In the genomic region with DNA sequence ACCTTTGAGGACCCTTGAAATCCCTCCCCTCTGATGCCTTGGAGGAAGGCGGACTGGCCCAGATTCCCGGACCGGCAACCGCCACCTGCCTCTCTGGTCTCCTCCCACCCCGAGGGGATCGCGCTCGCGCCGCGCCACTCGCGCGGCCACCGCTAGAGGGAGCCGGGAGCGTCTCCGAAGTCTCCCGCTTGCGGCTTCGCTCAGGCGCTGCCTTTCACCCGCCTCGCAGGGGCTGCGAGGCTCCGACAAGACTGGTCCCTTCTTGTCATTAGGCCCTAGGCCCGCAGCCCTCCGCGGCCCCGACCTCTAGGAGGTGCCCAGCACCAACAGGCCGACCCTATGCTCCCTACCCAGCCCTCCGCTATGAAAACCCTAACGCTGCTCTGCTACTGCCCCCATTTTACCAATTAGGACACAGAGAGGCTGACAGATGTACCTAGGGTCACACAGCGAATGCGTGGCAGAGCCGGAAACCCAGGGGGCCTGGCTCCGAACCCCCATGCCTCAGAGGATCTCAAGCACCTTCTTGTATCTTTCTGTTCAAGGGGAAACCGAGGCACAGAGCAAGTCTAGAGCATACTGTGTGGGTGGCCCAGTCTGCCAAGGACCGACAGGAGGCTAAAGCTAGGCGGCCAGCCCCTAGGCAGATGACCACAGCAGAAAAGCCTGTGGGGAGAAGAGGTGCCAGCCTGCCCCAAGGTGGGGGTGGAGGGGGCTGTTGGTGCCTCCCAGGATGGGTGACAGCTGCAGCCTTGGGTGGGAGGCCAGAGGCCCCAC, we compare ENCODE assay signal across 8 cellular contexts.
DNase-seq lines count a peak whose midpoint lies in the region; ATAC-seq and TF ChIP-seq lines count a peak whose summit lies in the region.

No MANE protein-coding gene starts in this region.

- ATAC-seq in GM19452 (IDR thresholded peaks at IDR 0.05; ENCODE audit: unreplicated experiment) = peak; percentile 61
- ATAC-seq in GM18861 (IDR thresholded peaks at IDR 0.05; ENCODE audit: unreplicated experiment) = no peak

- TF ChIP-seq CTCF in AG09319 (IDR thresholded peaks at IDR 0.05; ENCODE audit: low read depth, low read length) (peak; percentile 95), cardiac fibroblast (IDR thresholded peaks at IDR 0.05; ENCODE audit: low read depth, low read length) (peak; percentile 93)

- peak overlapping the region; percentile 11 to 30 for H3K4me3 ChIP-seq in cardiac fibroblast (replicated peaks in 1 of 2; ENCODE audit: low read depth in 2 of 2, low read length in 2 of 2)

- peak; percentile 7 for DNase-seq in AG09319 (ENCODE audit: extremely low read depth, low read depth)
- DNase-seq in NCI-H2171 treated with DMSO at 0.1 percent for 48 hours (lab: John Stamatoyannopoulos, UW) = peak; percentile 62
- peak; percentile 51 to 67 (median 60) for DNase-seq in activated CD4-positive, CD25-positive, alpha-beta regulatory T cell (lab: John Stamatoyannopoulos, UW)
- peak; percentile 61 to 69 for DNase-seq in cardiac fibroblast (ENCODE audit: low read depth in 2 of 2)
- peak; percentile 86 for DNase-seq in left kidney (ENCODE audit: low read depth, low spot score)
- peak; percentile 82 for DNase-seq in stimulated activated CD4-positive, alpha-beta T cell treated with anti-CD3 and anti-CD28 coated beads, Interleukin-4, amount 100 ng/mL, for 1 hour

Comparison
In these comparisons a context has a peak if more than half of its experiments do, and no peak if none do; other contexts are left out.
1. DNase-seq: peak in every context shown above with its lines; median percentile 86 in left kidney; 82 in stimulated activated CD4-positive, alpha-beta T cell treated with anti-CD3 and anti-CD28 coated beads, Interleukin-4, amount 100 ng/mL, for 1 hour; 65 in cardiac fibroblast; 62 in NCI-H2171 treated with DMSO at 0.1 percent for 48 hours; 60 in activated CD4-positive, CD25-positive, alpha-beta regulatory T cell; 7 in AG09319.